Comparison of ENCODE assay signal across 23 cellular contexts in the genomic region with DNA sequence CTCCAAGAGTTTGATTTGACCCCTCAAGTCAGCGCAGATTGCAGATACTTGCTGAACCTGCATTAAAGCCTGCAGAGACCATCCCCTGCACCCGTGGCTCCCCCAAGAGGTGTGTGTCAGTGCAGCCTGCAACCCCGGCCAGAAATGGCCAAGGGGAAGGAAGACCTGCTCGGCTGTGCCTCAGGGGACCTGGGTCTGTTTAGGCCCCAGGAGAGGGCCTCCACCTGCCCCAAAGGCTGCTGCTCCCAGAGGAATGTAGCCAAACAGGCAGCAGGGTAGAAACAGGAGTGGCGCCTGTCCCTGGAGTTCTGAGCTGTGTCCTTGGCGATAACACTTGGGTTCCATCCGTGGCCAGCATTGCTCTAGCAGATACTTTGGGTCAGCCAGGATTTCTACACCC. TPM values are rescaled to one million over a fixed set of nuclear protein-coding genes. Genes with fewer than 3 reads are reported as not detected.
"Had no signal": no experiment of that assay in that cellular context is flagged by ENCODE, and none has a peak within 500 bp of the region (broad histone marks: within the 10 kb centered on the region; RNA-seq: fewer than 3 reads in every experiment).

No MANE protein-coding gene starts in this region.

- H3K27ac ChIP-seq: heart left ventricle, lower lobe of right lung, ovary, right atrium auricular region, skin epidermis, stomach, thoracic aorta, tibial artery, uterus had no signal

- H3K27me3 ChIP-seq: heart left ventricle, ovary, right atrium auricular region, stomach, tibial artery, uterus had no signal

- FAIRE-seq: islet of Langerhans had no signal

- H3K9me3 ChIP-seq: heart left ventricle, lower lobe of right lung, ovary, right atrium auricular region, stomach, thoracic aorta, tibial artery, uterus had no signal

- H3K4me1 ChIP-seq: tibial artery had no signal

- H3K36me3 ChIP-seq: ovary, uterus had no signal

- ATAC-seq: heart left ventricle; left ventricle myocardium superior; lower lobe of right lung; natural killer cell treated with Interleukin-12 subunit alpha and Interleukin-12 subunit beta and Interleukin-15 and Interleukin-18, amount 100 ng/mL, for 72 hours; sciatic nerve; stimulated activated memory B cell treated with anti-CD40 and anti-IgM and Interleukin-4, amounts not matched to agents 10 μg/mL and 1 μg/mL and 100 μg/mL, for 72 hours; stimulated activated naive CD8-positive, alpha-beta T cell treated with anti-CD3 and anti-CD28 coated beads, Interleukin-15, Interleukin-2, amounts not matched to agents 100 U/mL and 50 U/mL, for 24 hours had no signal

- H3K4me3 ChIP-seq: heart left ventricle, lower lobe of right lung, ovary, right atrium auricular region, skin epidermis, stomach, thoracic aorta, tibial artery, uterus had no signal

- DNase-seq: heart left ventricle; hypothalamus; immature natural killer cell; left ventricle myocardium superior; lower lobe of right lung; mammary epithelial cell; mesenchymal stem cell; naive B cell; ovary; stimulated activated CD4-positive, alpha-beta T cell treated with anti-CD3 and anti-CD28 coated beads, Interleukin-4, amount 100 ng/mL, for 4 hours; stimulated activated CD8-positive, alpha-beta memory T cell treated with anti-CD3 and anti-CD28 coated beads, Interleukin-4, amount 100 ng/mL, for 48 hours; stimulated activated naive CD8-positive, alpha-beta T cell treated with anti-CD3 and anti-CD28 coated beads, Interleukin-15, Interleukin-2, amounts not matched to agents 100 U/mL and 50 U/mL, for 24 hours; stomach; tibial artery; uterus had no signal

RNA-seq across cellular contexts. Expression of a gene that starts 51.2 kb away (rescaled TPM):
- polyA plus RNA-seq: neural cell had no signal
